ENCODE assay signal across 23 cellular contexts in the genomic region with DNA sequence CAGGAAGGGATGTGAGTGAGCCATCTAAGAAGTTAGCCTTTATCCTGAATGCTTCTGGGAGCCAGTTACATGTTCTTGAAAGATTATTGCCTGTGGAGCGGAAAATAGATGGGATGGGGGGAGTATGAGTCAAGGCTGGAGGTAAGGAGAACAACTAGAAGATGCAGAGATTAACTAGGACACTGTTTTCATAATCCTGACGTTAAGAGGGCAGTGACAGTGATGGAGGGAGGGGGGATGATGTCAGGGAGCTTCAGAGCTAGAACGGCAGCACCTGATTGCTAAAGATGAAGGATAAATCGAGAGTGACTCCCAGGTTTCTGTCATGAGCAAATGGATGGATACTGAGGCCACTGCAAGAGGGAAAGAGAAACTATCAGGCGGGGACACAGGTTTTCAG. TPM values are rescaled to one million over a fixed set of nuclear protein-coding genes. Genes with fewer than 3 reads are reported as not detected.
DNase-seq lines count a peak whose midpoint lies in the region; ATAC-seq and TF ChIP-seq lines count a peak whose summit lies in the region.
"Had no signal": no experiment of that assay in that cellular context is flagged by ENCODE, and none has a peak within 500 bp of the region (broad histone marks: within the 10 kb centered on the region; RNA-seq: fewer than 3 reads in every experiment).

No MANE protein-coding gene starts in this region.

- intact Hi-C loops in CD8-positive, alpha-beta T cell (cut with DNase I, micrococcal nuclease): loop anchor here in 1 of 2 experiments (10.0 kb wide), 1 partner anchor 315 kb away; a partner anchor contains a TSS

- DNase-seq in NCI-H82 (lab: John Stamatoyannopoulos, UW) (peak; percentile 38), NCI-H82 treated with DMSO at 0.1 percent for 48 hours (lab: John Stamatoyannopoulos, UW; ENCODE audit: unreplicated experiment) (no peak), T-cell (no peak), fibroblast of pulmonary artery (ENCODE audit: low read depth) (peak; percentile 43), GM19238 (ENCODE audit: insufficient read length, low spot score) (no peak), SHP77 treated with DMSO at 0.1 percent for 48 hours (lab: John Stamatoyannopoulos, UW) (no peak), COLO829 (ENCODE audit: low spot score) (no peak)
- DNase-seq in CD8-positive, alpha-beta T cell: peak in 1 of 7 experiments; percentile 9
- DNase-seq: activated T-cell treated with anti-CD3 and anti-CD28 coated beads, Interleukin-2, amount 50 U/mL, for 1 hour; amniotic stem cell; C1 segment of cervical spinal cord; effector CD8-positive, alpha-beta T cell; NCI-H226; stimulated activated CD4-positive, alpha-beta T cell treated with anti-CD3 and anti-CD28 coated beads, Interleukin-4, amount 100 ng/mL, for 4 hours; stimulated activated CD8-positive, alpha-beta memory T cell treated with anti-CD3 and anti-CD28 coated beads, Interleukin-4, amount 100 ng/mL, for 48 hours had no signal

- H3K4me1 ChIP-seq in CD8-positive, alpha-beta T cell (ENCODE audit: insufficient read depth, low read length): peaks cover 39% of the 10 kb centered on the region

- H3K27ac ChIP-seq in CD8-positive, alpha-beta T cell (ENCODE audit: low read depth, low read length): no peak overlapping the region
- H3K27ac ChIP-seq: 22Rv1 had no signal

- POLR2A ChIA-PET in CD8-positive, alpha-beta T cell (lab: Charles Lee): interaction anchor here (7.7 kb wide), 1 partner anchor 11 kb away, joined by 86 read pairs; a partner anchor contains a TSS
- POLR2A ChIA-PET in T-cell (lab: Charles Lee): no interaction called here

- no peaks in the 10 kb centered on the region for H3K36me3 Mint-ChIP-seq in CD8-positive, alpha-beta T cell
- H3K36me3 Mint-ChIP-seq in T-cell: no peaks in the 10 kb centered on the region

- H3K27me3 Mint-ChIP-seq in CD8-positive, alpha-beta T cell (ENCODE audit: low read depth): no peaks in the 10 kb centered on the region
- H3K27me3 Mint-ChIP-seq in T-cell: no peaks in the 10 kb centered on the region
- H3K27me3 Mint-ChIP-seq: central memory CD8-positive, alpha-beta T cell had no signal

- no peak for TF ChIP-seq CTCF in CD8-positive, alpha-beta T cell (IDR thresholded peaks at IDR 0.05)
- no peak for TF ChIP-seq CTCF in fibroblast of pulmonary artery (IDR thresholded peaks at IDR 0.05; ENCODE audit: low read length, missing control alignments)

- H3K4me1 Mint-ChIP-seq in CD8-positive, alpha-beta T cell (ENCODE audit: low read depth): peaks cover 68% of the 10 kb centered on the region
- H3K4me1 Mint-ChIP-seq in T-cell: peaks cover 67 to 80% (median 77%) of the 10 kb centered on the region in 3 donors

- no peaks in the 10 kb centered on the region for H3K27me3 ChIP-seq in CD8-positive, alpha-beta T cell (ENCODE audit: insufficient read depth, low read length)

- no peak overlapping the region for H3K4me3 Mint-ChIP-seq in CD8-positive, alpha-beta T cell
- H3K4me3 Mint-ChIP-seq in T-cell: peak overlapping the region in 1 of 3 donors; percentile 37
- H3K4me3 Mint-ChIP-seq: central memory CD8-positive, alpha-beta T cell; nephron had no signal

- CTCF ChIA-PET in CD8-positive, alpha-beta T cell (lab: Charles Lee): interaction anchor here (1.6 to 3.0 kb wide), 2 partner anchors 17 to 20 kb away, joined by 4 to 16 read pairs; no protein-coding TSS in a partner anchor
- CTCF ChIA-PET in T-cell (lab: Charles Lee): interaction anchor here in 1 of 2 donors (0.7 kb wide), 1 partner anchor 53 kb away, joined by 4 read pairs; no protein-coding TSS in a partner anchor

- peak overlapping the region; percentile 46 for H3K27ac Mint-ChIP-seq in CD8-positive, alpha-beta T cell
- H3K27ac Mint-ChIP-seq in T-cell: peak overlapping the region; percentile 87 to 96
- H3K27ac Mint-ChIP-seq: nephron, progenitor cell of endocrine pancreas had no signal

- H3K9me3 ChIP-seq in CD8-positive, alpha-beta T cell (ENCODE audit: low read length): no peaks in the 10 kb centered on the region

- ATAC-seq in CD8-positive, alpha-beta T cell: no peak
- no peak for ATAC-seq in T-cell (replicated peaks in 1 of 4)
- ATAC-seq: HCT116, Right ventricle myocardium inferior had no signal

- H3K9me3 Mint-ChIP-seq in CD8-positive, alpha-beta T cell: peaks cover 2% of the 10 kb centered on the region
- H3K9me3 Mint-ChIP-seq in T-cell: peaks cover 0 to 1% (median 0%) of the 10 kb centered on the region in 3 donors
- H3K9me3 Mint-ChIP-seq: central memory CD8-positive, alpha-beta T cell had no signal

- H3K36me3 ChIP-seq in CD8-positive, alpha-beta T cell (ENCODE audit: insufficient read depth, low read length): no peaks in the 10 kb centered on the region

- no peak overlapping the region for H3K4me3 ChIP-seq in CD8-positive, alpha-beta T cell (ENCODE audit: low read depth, low read length)
- no peak overlapping the region for H3K4me3 ChIP-seq in fibroblast of pulmonary artery (replicated peaks; ENCODE audit: low read depth, low read length)
- H3K4me3 ChIP-seq: lung, skin epidermis had no signal

RNA-seq across cellular contexts. Expression of a gene that starts 10.0 kb away (rescaled TPM):
- total RNA-seq in CD8-positive, alpha-beta T cell: 10 to 100 TPM; 42.4 to 44.3 TPM
- 100 to 1,000 TPM; 101 to 126 (median 107) TPM for total RNA-seq in T-cell

Comparison
In these comparisons a context has a peak if more than half of its experiments do, and no peak if none do; other contexts are left out.
1. DNase-seq: peak in NCI-H82 (single experiment) and fibroblast of pulmonary artery (single experiment); none in NCI-H82 treated with DMSO at 0.1 percent for 48 hours (single experiment), T-cell (0 of 34), GM19238 (single experiment), SHP77 treated with DMSO at 0.1 percent for 48 hours (single experiment) and COLO829 (single experiment).